22 cellular contexts compared by ENCODE assay signal in the genomic region with DNA sequence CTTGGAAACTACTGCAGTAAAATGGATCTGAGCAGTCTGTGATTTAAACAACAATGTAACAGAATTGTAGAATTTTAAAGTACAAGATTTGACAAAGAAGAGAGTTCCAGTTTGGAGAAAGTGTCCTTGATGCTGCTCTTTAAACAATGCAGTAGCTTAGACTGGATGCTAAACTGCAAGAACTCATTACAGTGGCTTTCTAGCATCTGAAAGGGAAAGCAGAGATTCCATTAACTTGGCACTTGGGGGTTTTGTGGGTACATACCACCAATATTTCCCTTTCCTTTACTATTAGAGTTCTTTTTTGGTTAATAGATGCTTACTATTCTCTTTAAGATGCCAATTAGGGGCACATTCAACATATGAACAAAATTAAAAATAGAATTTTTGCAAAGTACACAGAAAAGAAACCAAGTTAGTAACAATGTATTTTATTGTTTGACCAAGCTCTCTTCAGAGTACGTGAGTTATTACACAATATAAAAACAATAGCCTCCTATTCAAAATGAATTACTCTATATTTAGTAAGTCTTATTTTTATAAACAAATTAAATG. TPM values are rescaled to one million over a fixed set of nuclear protein-coding genes. Genes with fewer than 3 reads are reported as not detected.
DNase-seq lines count a peak whose midpoint lies in the region; ATAC-seq, FAIRE-seq and TF ChIP-seq lines count a peak whose summit lies in the region.
"Had no signal": no experiment of that assay in that cellular context is flagged by ENCODE, and none has a peak within 500 bp of the region (broad histone marks: within the 10 kb centered on the region; RNA-seq: fewer than 3 reads in every experiment).

No MANE protein-coding gene starts in this region.

- DNase-seq in activated T-cell treated with anti-CD3 and anti-CD28 coated beads, Interleukin-2, amount 50 U/mL, for 24 hours, result no peak
- no peak for DNase-seq in activated T-cell treated with anti-CD3 and anti-CD28 coated beads, Interleukin-2, amount 50 U/mL, for 4 hours
- DNase-seq in midbrain (lab: John Stamatoyannopoulos, UW) (peak; percentile 34), tibial nerve (ENCODE audit: low spot score in 2 of 2) (no peak), DMS114 treated with DMSO at 0.1 percent for 48 hours (lab: John Stamatoyannopoulos, UW; ENCODE audit: unreplicated experiment) (no peak), cardiac septum (ENCODE audit: low spot score) (no peak), OCI-M1 (lab: John Stamatoyannopoulos, UW) (no peak)
- DNase-seq: 8988T, COR-L47, DMS 273 treated with DMSO at 0.1 percent for 48 hours, Karpas-422, NCI-H1417 treated with DMSO at 0.1 percent for 48 hours, NCI-H187 treated with DMSO at 0.1 percent for 48 hours, NCI-H345, NCI-H524 treated with DMSO at 0.1 percent for 48 hours, PC-9 had no signal

- TF ChIP-seq EP300 in tibial nerve (IDR thresholded peaks at IDR 0.05), result no peak

- no peak for ATAC-seq in activated T-cell treated with anti-CD3 and anti-CD28 coated beads, Interleukin-2, amount 50 U/mL, for 4 hours

- peak; percentile 18 for FAIRE-seq in colon (lab: Jason Lieb, UNC)
- FAIRE-seq: H54, HTR-8/SVneo had no signal

- H3K36me3 ChIP-seq in tibial nerve, result peaks cover 0 to 36% (median 7%) of the 10 kb centered on the region in 3 donors

- TF ChIP-seq CTCF in tibial nerve (IDR thresholded peaks at IDR 0.05), result no peak

- no peaks in the 10 kb centered on the region for H3K9me3 Mint-ChIP-seq in activated T-cell treated with anti-CD3 and anti-CD28 coated beads, Interleukin-2, amount 50 U/mL, for 24 hours
- H3K9me3 Mint-ChIP-seq in activated T-cell treated with anti-CD3 and anti-CD28 coated beads, Interleukin-2, amount 50 U/mL, for 4 hours, result no peaks in the 10 kb centered on the region
- H3K9me3 Mint-ChIP-seq: IgD-negative memory B cell had no signal

- H3K27ac ChIP-seq in tibial nerve, result peak overlapping the region; percentile 15 to 67 (median 48)
- H3K27ac ChIP-seq: PC-9, RWPE1 had no signal

- H3K27me3 Mint-ChIP-seq in activated T-cell treated with anti-CD3 and anti-CD28 coated beads, Interleukin-2, amount 50 U/mL, for 24 hours, result no peaks in the 10 kb centered on the region
- H3K27me3 Mint-ChIP-seq in activated T-cell treated with anti-CD3 and anti-CD28 coated beads, Interleukin-2, amount 50 U/mL, for 4 hours (ENCODE audit: low read depth), result no peaks in the 10 kb centered on the region
- H3K27me3 Mint-ChIP-seq: B cell, IgD-negative memory B cell had no signal

- H3K4me1 ChIP-seq in tibial nerve, result peaks cover 0 to 16% (median 4%) of the 10 kb centered on the region in 4 donors

- intact Hi-C loops in cardiac septum (cut with DNase I), result no loop called here

- H3K27me3 ChIP-seq in tibial nerve, result no peaks in the 10 kb centered on the region

- WGBS in tibial nerve, 2 donors, result 42 to 52% methylated on average over 1 of the region's 1 CpG

- H3K27ac Mint-ChIP-seq in activated T-cell treated with anti-CD3 and anti-CD28 coated beads, Interleukin-2, amount 50 U/mL, for 24 hours, result peak overlapping the region; percentile 44
- H3K27ac Mint-ChIP-seq: B cell, IgD-negative memory B cell had no signal

- H3K4me3 ChIP-seq in tibial nerve, result no peak overlapping the region
- H3K4me3 ChIP-seq: PC-9 had no signal

- no peaks in the 10 kb centered on the region for H3K9me3 ChIP-seq in tibial nerve

- H3K4me1 Mint-ChIP-seq in activated T-cell treated with anti-CD3 and anti-CD28 coated beads, Interleukin-2, amount 50 U/mL, for 24 hours (ENCODE audit: low read depth), result peaks cover 6% of the 10 kb centered on the region
- no peaks in the 10 kb centered on the region for H3K4me1 Mint-ChIP-seq in activated T-cell treated with anti-CD3 and anti-CD28 coated beads, Interleukin-2, amount 50 U/mL, for 4 hours (ENCODE audit: low read depth)
- H3K4me1 Mint-ChIP-seq: B cell, IgD-negative memory B cell had no signal

- TF ChIP-seq POLR2A in tibial nerve (IDR thresholded peaks at IDR 0.05), result no peak

- H3K4me3 Mint-ChIP-seq in activated T-cell treated with anti-CD3 and anti-CD28 coated beads, Interleukin-2, amount 50 U/mL, for 24 hours, result no peak overlapping the region
- H3K4me3 Mint-ChIP-seq in activated T-cell treated with anti-CD3 and anti-CD28 coated beads, Interleukin-2, amount 50 U/mL, for 4 hours, result no peak overlapping the region
- H3K4me3 Mint-ChIP-seq: B cell, IgD-negative memory B cell had no signal

- H3K36me3 Mint-ChIP-seq in activated T-cell treated with anti-CD3 and anti-CD28 coated beads, Interleukin-2, amount 50 U/mL, for 24 hours (ENCODE audit: low read depth), result peaks cover 71% of the 10 kb centered on the region
- H3K36me3 Mint-ChIP-seq in activated T-cell treated with anti-CD3 and anti-CD28 coated beads, Interleukin-2, amount 50 U/mL, for 4 hours (ENCODE audit: insufficient read depth), result peaks cover 28% of the 10 kb centered on the region

RNA-seq across cellular contexts. Expression of a gene that starts 11.9 kb away (rescaled TPM):
- total RNA-seq in activated T-cell treated with anti-CD3 and anti-CD28 coated beads, Interleukin-2, amount 50 U/mL, for 4 hours, result 1 to 10 TPM; 5.3 to 6.3 (median 6.1) TPM
- total RNA-seq in tibial nerve, result 10 to 100 TPM in 1 of 4 donors, 1 to 10 TPM in 3; 1.2 to 11.6 (median 3.9) TPM
- total RNA-seq in cardiac septum, result 2.3 TPM

RNA-seq across cellular contexts. Expression of a gene that starts 16.5 kb away (rescaled TPM):
- 10 to 100 TPM; 18.2 to 29.6 (median 21.0) TPM for total RNA-seq in activated T-cell treated with anti-CD3 and anti-CD28 coated beads, Interleukin-2, amount 50 U/mL, for 4 hours
- total RNA-seq in tibial nerve (10 to 100 TPM in 3 of 4 donors, 1 to 10 TPM in 1; 7.2 to 16.4 (median 13.8) TPM), cardiac septum (11.3 TPM)

RNA-seq across cellular contexts. Expression of a gene that starts 16.7 kb away (rescaled TPM):
- 10 to 100 TPM; 21.8 to 25.9 (median 22.9) TPM for total RNA-seq in activated T-cell treated with anti-CD3 and anti-CD28 coated beads, Interleukin-2, amount 50 U/mL, for 4 hours
- total RNA-seq in tibial nerve (10 to 100 TPM; 17.4 to 26.8 (median 24.7) TPM), cardiac septum (65.3 TPM)

RNA-seq across cellular contexts. Expression of a gene that starts 38.1 kb away (rescaled TPM):
- total RNA-seq in activated T-cell treated with anti-CD3 and anti-CD28 coated beads, Interleukin-2, amount 50 U/mL, for 4 hours, result 1 to 10 TPM; 6.3 to 9.8 (median 9.6) TPM
- 1 to 10 TPM; 5.2 to 7.2 (median 6.3) TPM for total RNA-seq in tibial nerve
- 6.6 TPM for total RNA-seq in cardiac septum
